ENCODE assay signal across 1 cellular context in genomic region chr19:7904074-7905020, GRCh38.
A peak's percentile ranks its signal among the peaks of the same experiment; 100 is the strongest.
TF ChIP-seq lines count a peak whose summit lies in the region.

No MANE protein-coding gene starts in this region.

TF ChIP-seq in HepG2, 621 proteins besides CTCF, POLR2A, EP300 and RAD21 (continued from another document):
- TF ChIP-seq ZNF710 (CRISPR knock-in tag; IDR thresholded peaks at IDR 0.05; ENCODE audit: borderline replicate concordance) (0 out of 2 replicates have a peak, but pooled peaks have one; percentile 26), CHD4 (IDR thresholded peaks at IDR 0.05; ENCODE audit: borderline replicate concordance, low read length) (no peak), MEIS2 (CRISPR knock-in tag; IDR thresholded peaks at IDR 0.05) (0 out of 2 replicates have a peak, but pooled peaks have one; percentile 13), ZNF549 (CRISPR knock-in tag; IDR thresholded peaks at IDR 0.05) (no peak), NBN (conservative IDR thresholded peaks at IDR 0.05) (no peak), HES4 (CRISPR knock-in tag; IDR thresholded peaks at IDR 0.05; ENCODE audit: borderline replicate concordance) (0 out of 2 replicates have a peak, but pooled peaks have one; percentile 13), GLMP (CRISPR knock-in tag; IDR thresholded peaks at IDR 0.05; ENCODE audit: borderline replicate concordance) (no peak), SRY (CRISPR knock-in tag; IDR thresholded peaks at IDR 0.05) (0 out of 2 replicates have a peak, but pooled peaks have one; percentile 7), ZNF784 (CRISPR knock-in tag; IDR thresholded peaks at IDR 0.05; ENCODE audit: borderline replicate concordance) (0 out of 2 replicates have a peak, but pooled peaks have one; percentile 20), ETV5 (CRISPR knock-in tag; IDR thresholded peaks at IDR 0.05; ENCODE audit: borderline replicate concordance) (0 out of 2 replicates have a peak, but pooled peaks have one; percentile 32), ATF7 (IDR thresholded peaks at IDR 0.05) (no peak), ATF7 (CRISPR knock-in tag; IDR thresholded peaks at IDR 0.05) (no peak), ESRRA (CRISPR knock-in tag; IDR thresholded peaks at IDR 0.05; ENCODE audit: low read depth) (peak; percentile 56; the same call in 1 of the 2 replicates), ARID2 (CRISPR knock-in tag; IDR thresholded peaks at IDR 0.05; ENCODE audit: borderline replicate concordance) (0 out of 2 replicates have a peak, but pooled peaks have one; percentile 24), RBM39 (IDR thresholded peaks at IDR 0.05; ENCODE audit: low read depth, low read length, poor library complexity, severe bottlenecking) (peak; percentile 55), ATF5 (CRISPR knock-in tag; IDR thresholded peaks at IDR 0.05; ENCODE audit: low read depth) (no peak), KLF16 (CRISPR knock-in tag; IDR thresholded peaks at IDR 0.05) (peak in 1 of 2 experiments; percentile 14; a peak in 1 of 4 replicates), FOXO1 (CRISPR knock-in tag; IDR thresholded peaks at IDR 0.05) (no peak), LCORL (IDR thresholded peaks at IDR 0.05) (no peak), LCORL (CRISPR knock-in tag; IDR thresholded peaks at IDR 0.05) (0 out of 2 replicates have a peak, but pooled peaks have one; percentile 0), ZNF136 (CRISPR knock-in tag; IDR thresholded peaks at IDR 0.05; ENCODE audit: low read depth) (peak; percentile 40; the same call in 1 of the 2 replicates)
